ENCODE assay signal across 11 cellular contexts in genomic region chr19:1038995-1039645, GRCh38. TPM values are rescaled to one million over a fixed set of nuclear protein-coding genes. Genes with fewer than 3 reads are reported as not detected.
DNase-seq lines count a peak whose midpoint lies in the region; ATAC-seq and TF ChIP-seq lines count a peak whose summit lies in the region.
"Had no signal": no experiment of that assay in that cellular context is flagged by ENCODE, and none has a peak within 500 bp of the region (broad histone marks: within the 10 kb centered on the region; RNA-seq: fewer than 3 reads in every experiment).

No MANE protein-coding gene starts in this region.

- H3K4me1 ChIP-seq in CD8-positive, alpha-beta memory T cell (ENCODE audit: insufficient read depth, low read length): peaks cover 49% of the 10 kb centered on the region

- peaks cover 2 to 59% (median 6%) of the 10 kb centered on the region in 3 donors for H3K36me3 Mint-ChIP-seq in CD8-positive, alpha-beta memory T cell
- H3K36me3 Mint-ChIP-seq in central memory CD8-positive, alpha-beta T cell (ENCODE audit: insufficient read depth): peaks cover 61% of the 10 kb centered on the region
- peaks cover 32% of the 10 kb centered on the region for H3K36me3 Mint-ChIP-seq in nephron (ENCODE audit: low read depth)

- peak overlapping the region; percentile 39 to 100 (median 97) for H3K4me3 Mint-ChIP-seq in CD8-positive, alpha-beta memory T cell
- H3K4me3 Mint-ChIP-seq in central memory CD8-positive, alpha-beta T cell: peak overlapping the region; percentile 97
- H3K4me3 Mint-ChIP-seq in nephron: peak overlapping the region; percentile 89 to 94 (median 91)

- DNase-seq in CD8-positive, alpha-beta memory T cell: peak in 3 of 5 donors; percentile 34 to 66 (median 54)
- DNase-seq in LNCaP clone FGC (ENCODE audit: low read depth): no peak
- no peak for DNase-seq in central memory CD8-positive, alpha-beta T cell (ENCODE audit: low spot score in 2 of 2)
- no peak for DNase-seq in HPDE6-E6E7 (ENCODE audit: extremely low spot score)
- no peak for DNase-seq in cerebellum (ENCODE audit: low spot score)
- no peak for DNase-seq in activated CD4-positive, alpha-beta T cell treated with anti-CD3 and anti-CD28 coated beads, Interleukin-2, amount 50 U/mL, for 4 hours

- peak overlapping the region; percentile 78 for H3K4me3 ChIP-seq in CD8-positive, alpha-beta memory T cell (ENCODE audit: low read length)
- H3K4me3 ChIP-seq in LNCaP clone FGC (ENCODE audit: low read depth, low read length): peak overlapping the region; percentile 91

- POLR2A ChIA-PET in CD8-positive, alpha-beta memory T cell (lab: Charles Lee): interaction anchor here (0.6 to 6.7 kb wide), 16 partner anchors 10 to 200 kb away, joined by 3 to 134 read pairs (median 5); partner anchors contain the start of genes ARHGAP45, CNN2, GPX4 and POLR2E

- peak overlapping the region; percentile 72 for H3K27ac ChIP-seq in CD8-positive, alpha-beta memory T cell (ENCODE audit: low read depth, low read length)

- CTCF ChIA-PET in CD8-positive, alpha-beta memory T cell (lab: Charles Lee): interaction anchor here (0.9 to 4.1 kb wide), 11 partner anchors 8 to 50 kb away, joined by 3 to 30 read pairs (median 5); partner anchors contain the start of genes ARHGAP45, CNN2 and RNU6-2

- H3K9me3 ChIP-seq in CD8-positive, alpha-beta memory T cell (ENCODE audit: low read length): no peaks in the 10 kb centered on the region
- H3K9me3 ChIP-seq: tibial nerve had no signal

- H3K36me3 ChIP-seq in CD8-positive, alpha-beta memory T cell (ENCODE audit: insufficient read depth, low read length): peaks cover 22% of the 10 kb centered on the region

- no peaks in the 10 kb centered on the region for H3K9me3 Mint-ChIP-seq in CD8-positive, alpha-beta memory T cell
- no peaks in the 10 kb centered on the region for H3K9me3 Mint-ChIP-seq in central memory CD8-positive, alpha-beta T cell
- no peaks in the 10 kb centered on the region for H3K9me3 Mint-ChIP-seq in nephron

- H3K27ac Mint-ChIP-seq in CD8-positive, alpha-beta memory T cell: peak overlapping the region; percentile 73 to 97 (median 92)
- peak overlapping the region; percentile 83 for H3K27ac Mint-ChIP-seq in central memory CD8-positive, alpha-beta T cell (ENCODE audit: low read depth)
- H3K27ac Mint-ChIP-seq in nephron: peak overlapping the region in 1 of 3 experiments; percentile 68

- no peak for TF ChIP-seq CTCF in LNCaP clone FGC (IDR thresholded peaks at IDR 0.05; ENCODE audit: control insufficient read depth, extremely low read depth, insufficient read depth)
- no peak for TF ChIP-seq CTCF in nephron (IDR thresholded peaks at IDR 0.05; ENCODE audit: unreplicated experiment in 3 of 3)

- peaks cover 41 to 61% (median 46%) of the 10 kb centered on the region in 3 donors for H3K4me1 Mint-ChIP-seq in CD8-positive, alpha-beta memory T cell
- H3K4me1 Mint-ChIP-seq in central memory CD8-positive, alpha-beta T cell: peaks cover 47% of the 10 kb centered on the region
- peaks cover 25% of the 10 kb centered on the region for H3K4me1 Mint-ChIP-seq in nephron

- H3K27me3 Mint-ChIP-seq in CD8-positive, alpha-beta memory T cell: peaks cover 0 to 1% of the 10 kb centered on the region in 2 donors
- H3K27me3 Mint-ChIP-seq in central memory CD8-positive, alpha-beta T cell: no peaks in the 10 kb centered on the region
- no peaks in the 10 kb centered on the region for H3K27me3 Mint-ChIP-seq in nephron (ENCODE audit: low read depth)

- no peaks in the 10 kb centered on the region for H3K27me3 ChIP-seq in CD8-positive, alpha-beta memory T cell (ENCODE audit: insufficient read depth, low read length, poor library complexity, severe bottlenecking)

- no peak for ATAC-seq in central memory CD8-positive, alpha-beta T cell (replicated peaks; ENCODE audit: extremely low read depth, poor library complexity, severe bottlenecking)
- ATAC-seq in esophagus mucosa: no peak

RNA-seq across cellular contexts. Expression of gene ABCA7, which starts 0.8 kb away (rescaled TPM):
- 10 to 100 TPM; 33.8 to 39.5 TPM for total RNA-seq in CD8-positive, alpha-beta memory T cell
- polyA plus RNA-seq in CD8-positive, alpha-beta memory T cell: 14.1 TPM
- 24.8 TPM for total RNA-seq in esophagus mucosa
- total RNA-seq in cerebellum: 10.3 TPM

RNA-seq across cellular contexts. Expression of gene CNN2, which starts 12.7 kb away (rescaled TPM):
- 10 to 100 TPM; 78.1 to 78.9 TPM for total RNA-seq in CD8-positive, alpha-beta memory T cell
- polyA plus RNA-seq in CD8-positive, alpha-beta memory T cell: 792 TPM
- total RNA-seq in esophagus mucosa: 183 TPM
- 12.2 TPM for total RNA-seq in cerebellum

RNA-seq across cellular contexts. Expression of gene RNU6-2, which starts 17.8 kb away (rescaled TPM):
- not detected for total RNA-seq in CD8-positive, alpha-beta memory T cell
- polyA plus RNA-seq in CD8-positive, alpha-beta memory T cell: not detected
- total RNA-seq in esophagus mucosa (not detected), cerebellum (not detected)
- total RNA-seq: HT1080, lower leg skin, tibial nerve had no signal

RNA-seq across cellular contexts. Expression of gene TMEM259, which starts 18.2 kb away (rescaled TPM):
- 100 to 1,000 TPM; 151 to 157 TPM for total RNA-seq in CD8-positive, alpha-beta memory T cell
- polyA plus RNA-seq in CD8-positive, alpha-beta memory T cell: 84.6 TPM
- total RNA-seq in esophagus mucosa: 72.3 TPM
- 37.5 TPM for total RNA-seq in cerebellum

RNA-seq across cellular contexts. Expression of gene ARHGAP45, which starts 27.8 kb away (rescaled TPM):
- total RNA-seq in CD8-positive, alpha-beta memory T cell: 100 to 1,000 TPM; 212 to 220 TPM
- polyA plus RNA-seq in CD8-positive, alpha-beta memory T cell: 478 TPM
- total RNA-seq in esophagus mucosa (5.1 TPM), cerebellum (2.0 TPM)

Comparison
In these comparisons a context has a peak if more than half of its experiments do, and no peak if none do; other contexts are left out.
1. DNase-seq: peak in CD8-positive, alpha-beta memory T cell (3 of 5); none in LNCaP clone FGC (single experiment), central memory CD8-positive, alpha-beta T cell (0 of 2), HPDE6-E6E7 (single experiment), cerebellum (single experiment) and activated CD4-positive, alpha-beta T cell treated with anti-CD3 and anti-CD28 coated beads, Interleukin-2, amount 50 U/mL, for 4 hours (0 of 2).
2. Peak in every context shown above with its lines, with median percentiles within 50 percentile points of each other: H3K4me3 Mint-ChIP-seq.